Comparison of ENCODE assay signal across 1 cellular context in the genomic region with DNA sequence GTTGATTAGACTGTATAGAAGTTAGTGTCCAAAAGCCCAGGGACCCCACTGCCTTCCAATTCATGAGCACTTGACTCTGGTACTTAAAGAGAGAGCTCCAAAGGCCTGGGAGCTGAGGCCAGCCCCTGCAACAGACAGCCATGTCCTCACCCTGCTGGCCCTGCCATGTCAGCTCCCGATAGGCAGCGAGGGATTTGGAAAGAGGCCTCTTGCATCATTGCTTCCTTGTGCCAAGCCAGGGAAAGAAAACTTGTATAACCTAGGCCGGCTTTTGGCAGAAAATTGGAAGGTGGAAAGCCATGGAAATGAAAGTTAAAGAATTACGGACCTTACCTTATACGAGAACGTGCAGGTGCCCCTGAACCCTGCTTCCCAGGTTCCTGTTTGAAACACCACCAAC.
TF ChIP-seq lines count a peak whose summit lies in the region.

No MANE protein-coding gene starts in this region.

TF ChIP-seq in liver, 16 proteins besides CTCF, POLR2A, EP300 and RAD21 (continued from another document):
- TF ChIP-seq ZBTB33 (IDR thresholded peaks at IDR 0.05) (peak; percentile 54), FOXA2 (IDR thresholded peaks at IDR 0.05) (no peak), GABPA (IDR thresholded peaks at IDR 0.05 in 1 of 2, conservative IDR thresholded peaks at IDR 0.05 in 1 of 2) (no peak), FOXA1 (IDR thresholded peaks at IDR 0.05) (peak; percentile 17), ATF3 (IDR thresholded peaks at IDR 0.05) (peak; percentile 96), SP1 (IDR thresholded peaks at IDR 0.05) (peak; percentile 67), HNF4G (IDR thresholded peaks at IDR 0.05) (no peak), RXRA (IDR thresholded peaks at IDR 0.05) (peak; percentile 77 to 91), EGR1 (IDR thresholded peaks at IDR 0.05; ENCODE audit: low read depth in 2 of 2) (no peak), MAX (IDR thresholded peaks at IDR 0.05) (peak; percentile 81)
TF ChIP-seq in liver: peak in this region for 10.
